ENCODE assay signal across 29 cellular contexts in genomic region chrX:29187264-29187663, GRCh38.
"Had no signal": no experiment of that assay in that cellular context is flagged by ENCODE, and none has a peak within 500 bp of the region (broad histone marks: within the 10 kb centered on the region; RNA-seq: fewer than 3 reads in every experiment).

No MANE protein-coding gene starts in this region.

- H3K9me3 ChIP-seq: stomach, suprapubic skin, testis, thoracic aorta, thyroid gland, tibial artery, tibial nerve, transverse colon, upper lobe of left lung, upper lobe of right lung, uterus, vagina had no signal

- DNase-seq: stimulated activated CD4-positive, alpha-beta T cell treated with anti-CD3 and anti-CD28 coated beads, Interleukin-2, amount 100 ng/mL, for 48 hours; stimulated activated CD4-positive, alpha-beta T cell treated with anti-CD3 and anti-CD28 coated beads, Interleukin-4, amount 100 ng/mL, for 1 hour; stimulated activated CD4-positive, alpha-beta T cell treated with anti-CD3 and anti-CD28 coated beads, Interleukin-4, amount 100 ng/mL, for 24 hours; stimulated activated CD4-positive, alpha-beta T cell treated with anti-CD3 and anti-CD28 coated beads, Interleukin-4, amount 100 ng/mL, for 4 hours; stimulated activated CD8-positive, alpha-beta memory T cell treated with anti-CD3 and anti-CD28 coated beads, Interleukin-4, amount 100 ng/mL, for 48 hours; stimulated activated naive B cell treated with anti-CD40 and anti-IgM and Interleukin-4, amounts not matched to agents 10 μg/mL and 1 μg/mL and 100 μg/mL, for 72 hours; stimulated activated naive CD4-positive, alpha-beta T cell; stimulated activated naive CD4-positive, alpha-beta T cell treated with Interleukin-2 at 50 U/mL for 16 hours; stimulated activated naive CD8-positive, alpha-beta T cell treated with anti-CD3 and anti-CD28 coated beads, Interleukin-15, amount 100 ng/mL, for 72 hours; stimulated activated naive CD8-positive, alpha-beta T cell treated with anti-CD3 and anti-CD28 coated beads, Interleukin-15, Interleukin-2, amounts not matched to agents 100 U/mL and 50 U/mL, for 24 hours; stomach; substantia nigra; testis; thyroid gland; tibial artery; transverse colon; trophoblast cell; upper lobe of left lung; upper lobe of right lung; uterus had no signal

- H3K36me3 ChIP-seq: stomach, suprapubic skin, thoracic aorta, thyroid gland, tibial artery, tibial nerve, transverse colon, upper lobe of left lung, upper lobe of right lung, uterus, vagina had no signal

- H3K27ac ChIP-seq: stomach, suprapubic skin, testis, thoracic aorta, thyroid gland, tibial artery, tibial nerve, transverse colon, upper lobe of left lung, upper lobe of right lung, uterus, vagina had no signal

- ATAC-seq: stimulated activated effector memory CD8-positive, alpha-beta T cell treated with anti-CD3 and anti-CD28 coated beads, Interleukin-12 subunit alpha, Interleukin-12 subunit beta, amount 100 ng/mL, for 72 hours; stimulated activated memory B cell treated with anti-CD40 and anti-IgM and Interleukin-4, amounts not matched to agents 10 μg/mL and 1 μg/mL and 100 μg/mL, for 72 hours; stimulated activated naive B cell treated with anti-CD40 and anti-IgM and Interleukin-4, amounts not matched to agents 10 μg/mL and 1 μg/mL and 100 μg/mL, for 72 hours; stimulated activated naive CD8-positive, alpha-beta T cell treated with anti-CD3 and anti-CD28 coated beads, Interleukin-15, amount 100 ng/mL, for 72 hours; stimulated activated naive CD8-positive, alpha-beta T cell treated with anti-CD3 and anti-CD28 coated beads, Interleukin-15, Interleukin-2, amounts not matched to agents 100 U/mL and 50 U/mL, for 24 hours; upper lobe of right lung had no signal

- H3K4me1 ChIP-seq: stomach, suprapubic skin, testis, thyroid gland, tibial artery, tibial nerve, transverse colon, upper lobe of left lung, upper lobe of right lung, uterus, vagina had no signal

- H3K36me3 Mint-ChIP-seq: stimulated activated effector memory CD8-positive, alpha-beta T cell treated with anti-CD3 and anti-CD28 coated beads, Interleukin-12 subunit alpha, Interleukin-12 subunit beta, amount 100 ng/mL, for 72 hours; stimulated activated memory B cell treated with anti-CD40 and anti-IgM and Interleukin-4, amounts not matched to agents 10 μg/mL and 1 μg/mL and 100 μg/mL, for 72 hours; stimulated activated naive B cell treated with anti-CD40 and anti-IgM and Interleukin-4, amounts not matched to agents 10 μg/mL and 1 μg/mL and 100 μg/mL, for 72 hours; type B pancreatic cell had no signal

- H3K9me3 Mint-ChIP-seq: stimulated activated effector memory CD8-positive, alpha-beta T cell treated with anti-CD3 and anti-CD28 coated beads, Interleukin-12 subunit alpha, Interleukin-12 subunit beta, amount 100 ng/mL, for 72 hours; stimulated activated memory B cell treated with anti-CD40 and anti-IgM and Interleukin-4, amounts not matched to agents 10 μg/mL and 1 μg/mL and 100 μg/mL, for 72 hours; stimulated activated naive CD8-positive, alpha-beta T cell treated with anti-CD3 and anti-CD28 coated beads, Interleukin-15, amount 100 ng/mL, for 72 hours; stimulated activated naive CD8-positive, alpha-beta T cell treated with anti-CD3 and anti-CD28 coated beads, Interleukin-15, Interleukin-2, amounts not matched to agents 100 ng/mL and 50 ng/mL, for 24 hours; type B pancreatic cell had no signal

- H3K27me3 ChIP-seq: stomach, suprapubic skin, testis, tibial artery, tibial nerve, transverse colon, upper lobe of left lung, upper lobe of right lung, uterus, vagina had no signal

- H3K4me1 Mint-ChIP-seq: stimulated activated effector memory CD8-positive, alpha-beta T cell treated with anti-CD3 and anti-CD28 coated beads, Interleukin-12 subunit alpha, Interleukin-12 subunit beta, amount 100 ng/mL, for 72 hours; stimulated activated memory B cell treated with anti-CD40 and anti-IgM and Interleukin-4, amounts not matched to agents 10 μg/mL and 1 μg/mL and 100 μg/mL, for 72 hours; stimulated activated naive B cell treated with anti-CD40 and anti-IgM and Interleukin-4, amounts not matched to agents 10 μg/mL and 1 μg/mL and 100 μg/mL, for 72 hours; stimulated activated naive CD8-positive, alpha-beta T cell treated with anti-CD3 and anti-CD28 coated beads, Interleukin-15, amount 100 ng/mL, for 72 hours had no signal

- H3K27ac Mint-ChIP-seq: stimulated activated effector memory CD8-positive, alpha-beta T cell treated with anti-CD3 and anti-CD28 coated beads, Interleukin-12 subunit alpha, Interleukin-12 subunit beta, amount 100 ng/mL, for 72 hours; stimulated activated memory B cell treated with anti-CD40 and anti-IgM and Interleukin-4, amounts not matched to agents 10 μg/mL and 1 μg/mL and 100 μg/mL, for 72 hours; stimulated activated naive B cell treated with anti-CD40 and anti-IgM and Interleukin-4, amounts not matched to agents 10 μg/mL and 1 μg/mL and 100 μg/mL, for 72 hours; stimulated activated naive CD8-positive, alpha-beta T cell treated with anti-CD3 and anti-CD28 coated beads, Interleukin-15, amount 100 ng/mL, for 72 hours; stimulated activated naive CD8-positive, alpha-beta T cell treated with anti-CD3 and anti-CD28 coated beads, Interleukin-15, Interleukin-2, amounts not matched to agents 100 ng/mL and 50 ng/mL, for 24 hours; type B pancreatic cell had no signal

- H3K27me3 Mint-ChIP-seq: stimulated activated memory B cell treated with anti-CD40 and anti-IgM and Interleukin-4, amounts not matched to agents 10 μg/mL and 1 μg/mL and 100 μg/mL, for 72 hours; stimulated activated naive B cell treated with anti-CD40 and anti-IgM and Interleukin-4, amounts not matched to agents 10 μg/mL and 1 μg/mL and 100 μg/mL, for 72 hours; stimulated activated naive CD8-positive, alpha-beta T cell treated with anti-CD3 and anti-CD28 coated beads, Interleukin-15, amount 100 ng/mL, for 72 hours; stimulated activated naive CD8-positive, alpha-beta T cell treated with anti-CD3 and anti-CD28 coated beads, Interleukin-15, Interleukin-2, amounts not matched to agents 100 ng/mL and 50 ng/mL, for 24 hours had no signal

- FAIRE-seq: urothelium cell line had no signal

- H3K4me3 Mint-ChIP-seq: stimulated activated effector memory CD8-positive, alpha-beta T cell treated with anti-CD3 and anti-CD28 coated beads, Interleukin-12 subunit alpha, Interleukin-12 subunit beta, amount 100 ng/mL, for 72 hours; stimulated activated memory B cell treated with anti-CD40 and anti-IgM and Interleukin-4, amounts not matched to agents 10 μg/mL and 1 μg/mL and 100 μg/mL, for 72 hours; stimulated activated naive B cell treated with anti-CD40 and anti-IgM and Interleukin-4, amounts not matched to agents 10 μg/mL and 1 μg/mL and 100 μg/mL, for 72 hours; stimulated activated naive CD8-positive, alpha-beta T cell treated with anti-CD3 and anti-CD28 coated beads, Interleukin-15, amount 100 ng/mL, for 72 hours; stimulated activated naive CD8-positive, alpha-beta T cell treated with anti-CD3 and anti-CD28 coated beads, Interleukin-15, Interleukin-2, amounts not matched to agents 100 ng/mL and 50 ng/mL, for 24 hours; type B pancreatic cell had no signal

- H3K4me3 ChIP-seq: stomach, suprapubic skin, testis, thoracic aorta, thyroid gland, tibial artery, tibial nerve, transverse colon, upper lobe of left lung, upper lobe of right lung, uterus, vagina had no signal
